ENCODE assay signal across 13 cellular contexts in genomic region chr6:33432546-33432945, GRCh38. TPM values are rescaled to one million over a fixed set of nuclear protein-coding genes. Genes with fewer than 3 reads are reported as not detected.
DNase-seq lines count a peak whose midpoint lies in the region; ATAC-seq and TF ChIP-seq lines count a peak whose summit lies in the region.
"Had no signal": no experiment of that assay in that cellular context is flagged by ENCODE, and none has a peak within 500 bp of the region (broad histone marks: within the 10 kb centered on the region; RNA-seq: fewer than 3 reads in every experiment).

No MANE protein-coding gene starts in this region.

- no peaks in the 10 kb centered on the region for H3K9me2 ChIP-seq in SK-N-SH

- TF ChIP-seq EP300 in SK-N-SH (IDR thresholded peaks at IDR 0.05; ENCODE audit: borderline replicate concordance in 1 of 2, low read depth in 1 of 2, low read length in 1 of 2) (no peak), ovary (IDR thresholded peaks at IDR 0.05) (no peak)

- H3K36me3 ChIP-seq in SK-N-SH (replicated peaks in 1 of 2; ENCODE audit: control insufficient read depth in 1 of 2, insufficient read depth in 2 of 2, low read length in 1 of 2) (peaks cover 11 to 17% of the 10 kb centered on the region in 2 experiments), KOPT-K1 (ENCODE audit: insufficient read depth, low read length) (peaks cover 33% of the 10 kb centered on the region), ovary (no peaks in the 10 kb centered on the region)

- H3K27ac Mint-ChIP-seq in effector memory CD8-positive, alpha-beta T cell, result peak overlapping the region; percentile 95 to 100

- DNase-seq in SK-N-SH, result peak; percentile 15
- no peak for DNase-seq in effector memory CD8-positive, alpha-beta T cell
- DNase-seq in ovary, result peak in 1 of 5 donors; percentile 24
- no peak for DNase-seq in DMS114 treated with DMSO at 0.1 percent for 48 hours (lab: John Stamatoyannopoulos, UW; ENCODE audit: unreplicated experiment)
- DNase-seq in stimulated activated CD4-positive, alpha-beta T cell treated with anti-CD3 and anti-CD28 coated beads, Interleukin-4, amount 100 ng/mL, for 24 hours, result no peak
- DNase-seq in foreskin melanocyte, result no peak
- DNase-seq: erythroblast, NCI-H446, upper lobe of left lung had no signal

- no peak overlapping the region for H3K4me2 ChIP-seq in SK-N-SH

- H3K4me1 ChIP-seq in SK-N-SH (ENCODE audit: control insufficient read depth in 1 of 2, insufficient read depth in 2 of 2, low read depth in 1 of 2, low read length in 1 of 2) (peaks cover 17 to 34% of the 10 kb centered on the region in 2 experiments; a peak in 3 of 4 replicates), ovary (ENCODE audit: insufficient read depth) (peaks cover 21% of the 10 kb centered on the region)

- H4K20me1 ChIP-seq in SK-N-SH (ENCODE audit: insufficient read depth), result no peaks in the 10 kb centered on the region; the same call in 1 of the 2 replicates

- no peak overlapping the region for H3K9ac ChIP-seq in SK-N-SH

- POLR2A ChIA-PET in SK-N-SH (lab: Yijun Ruan, JAX), result no interaction called here

- H3K4me1 Mint-ChIP-seq in effector memory CD8-positive, alpha-beta T cell (ENCODE audit: low read depth in 2 of 2), result peaks cover 43 to 56% of the 10 kb centered on the region in 2 donors

- no peaks in the 10 kb centered on the region for H3K9me3 Mint-ChIP-seq in effector memory CD8-positive, alpha-beta T cell

- no peak for TF ChIP-seq RAD21 in SK-N-SH (IDR thresholded peaks at IDR 0.05; ENCODE audit: low read length)

- H3K27ac ChIP-seq in SK-N-SH (ENCODE audit: low read depth in 2 of 2, low read length in 1 of 2), result no peak overlapping the region
- peak overlapping the region; percentile 83 for H3K27ac ChIP-seq in KOPT-K1 (ENCODE audit: low read depth, low read length, poor library complexity, severe bottlenecking)
- peak overlapping the region; percentile 53 to 67 for H3K27ac ChIP-seq in ovary
- H3K27ac ChIP-seq: 22Rv1, upper lobe of left lung had no signal

- H3F3A ChIP-seq in SK-N-SH (replicated peaks; ENCODE audit: insufficient read depth), result peaks cover 13% of the 10 kb centered on the region

- CTCF ChIA-PET in SK-N-SH (lab: Yijun Ruan, JAX), result no interaction called here

- H3K79me2 ChIP-seq in SK-N-SH (ENCODE audit: insufficient read depth), result peaks cover 27% of the 10 kb centered on the region; the same call in 1 of the 2 replicates

- H3K27me3 ChIP-seq in SK-N-SH (ENCODE audit: insufficient read depth) (no peaks in the 10 kb centered on the region), ovary (no peaks in the 10 kb centered on the region)
- H3K27me3 ChIP-seq: upper lobe of left lung had no signal

- peak overlapping the region; percentile 98 to 99 for H3K4me3 Mint-ChIP-seq in effector memory CD8-positive, alpha-beta T cell

- H3K4me3 ChIP-seq in SK-N-SH (ENCODE audit: low read depth in 2 of 2, low read length in 1 of 2), result no peak overlapping the region
- H3K4me3 ChIP-seq in ovary, result no peak overlapping the region

- intact Hi-C loops in ovary (cut with DNase I), result no loop called here

- no peak for TF ChIP-seq POLR2A in ovary (IDR thresholded peaks at IDR 0.05)

- WGBS in SK-N-SH (ENCODE audit: low lambda C conversion rate), result 97% methylated on average over 10 of the region's 10 CpGs
- WGBS in ovary, 3 donors, result 69 to 74% (median 71%) methylated on average over 10 of the region's 10 CpGs

- no peaks in the 10 kb centered on the region for H3K9me3 ChIP-seq in SK-N-SH
- H3K9me3 ChIP-seq in KOPT-K1 (ENCODE audit: insufficient read depth, low read length, poor library complexity, severe bottlenecking), result no peaks in the 10 kb centered on the region
- H3K9me3 ChIP-seq in ovary, result no peaks in the 10 kb centered on the region
- H3K9me3 ChIP-seq: upper lobe of left lung had no signal

- TF ChIP-seq CTCF in SK-N-SH (IDR thresholded peaks at IDR 0.05) (no peak), ovary (IDR thresholded peaks at IDR 0.05) (no peak)

- H3K36me3 Mint-ChIP-seq in effector memory CD8-positive, alpha-beta T cell (ENCODE audit: insufficient read depth), result peaks cover 48% of the 10 kb centered on the region

- ATAC-seq in SK-N-SH treated with all-trans-retinoic acid at 6 μM for 48 hours, result no peak
- no peak for ATAC-seq in effector memory CD8-positive, alpha-beta T cell (replicated peaks)
- ATAC-seq: activated CD4-positive, CD25-positive, alpha-beta regulatory T cell treated with anti-CD3 and anti-CD28 coated beads, Interleukin-2, amount 50 U/mL, for 24 hours had no signal

- no peak overlapping the region for H2AFZ ChIP-seq in SK-N-SH (ENCODE audit: low read depth)

- H3K27me3 Mint-ChIP-seq in effector memory CD8-positive, alpha-beta T cell, result no peaks in the 10 kb centered on the region

TF ChIP-seq in SK-N-SH, 30 proteins besides CTCF, POLR2A, EP300 and RAD21 (continues in another document):
- TF ChIP-seq, protein P1, sequence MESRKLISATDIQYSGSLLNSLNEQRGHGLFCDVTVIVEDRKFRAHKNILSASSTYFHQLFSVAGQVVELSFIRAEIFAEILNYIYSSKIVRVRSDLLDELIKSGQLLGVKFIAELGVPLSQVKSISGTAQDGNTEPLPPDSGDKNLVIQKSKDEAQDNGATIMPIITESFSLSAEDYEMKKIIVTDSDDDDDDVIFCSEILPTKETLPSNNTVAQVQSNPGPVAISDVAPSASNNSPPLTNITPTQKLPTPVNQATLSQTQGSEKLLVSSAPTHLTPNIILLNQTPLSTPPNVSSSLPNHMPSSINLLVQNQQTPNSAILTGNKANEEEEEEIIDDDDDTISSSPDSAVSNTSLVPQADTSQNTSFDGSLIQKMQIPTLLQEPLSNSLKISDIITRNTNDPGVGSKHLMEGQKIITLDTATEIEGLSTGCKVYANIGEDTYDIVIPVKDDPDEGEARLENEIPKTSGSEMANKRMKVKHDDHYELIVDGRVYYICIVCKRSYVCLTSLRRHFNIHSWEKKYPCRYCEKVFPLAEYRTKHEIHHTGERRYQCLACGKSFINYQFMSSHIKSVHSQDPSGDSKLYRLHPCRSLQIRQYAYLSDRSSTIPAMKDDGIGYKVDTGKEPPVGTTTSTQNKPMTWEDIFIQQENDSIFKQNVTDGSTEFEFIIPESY (IDR thresholded peaks at IDR 0.05; ENCODE audit: borderline replicate concordance, low read depth), result no peak
- TF ChIP-seq, protein P2, sequence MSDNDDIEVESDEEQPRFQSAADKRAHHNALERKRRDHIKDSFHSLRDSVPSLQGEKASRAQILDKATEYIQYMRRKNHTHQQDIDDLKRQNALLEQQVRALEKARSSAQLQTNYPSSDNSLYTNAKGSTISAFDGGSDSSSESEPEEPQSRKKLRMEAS (IDR thresholded peaks at IDR 0.05; ENCODE audit: low read depth), result no peak
- TF ChIP-seq RFX5 (IDR thresholded peaks at IDR 0.05; ENCODE audit: low read length) (no peak), FOSL2 (IDR thresholded peaks at IDR 0.05; ENCODE audit: borderline replicate concordance, low read depth) (no peak), SMC3 (IDR thresholded peaks at IDR 0.05; ENCODE audit: low read depth, low read length) (no peak)

TF ChIP-seq in SK-N-SH treated with all-trans-retinoic acid at 6 μM for 48 hours, 23 proteins besides CTCF, POLR2A, EP300 and RAD21 (continues in another document):
- TF ChIP-seq ZNF70 (CRISPR knock-in tag; IDR thresholded peaks at IDR 0.05) (no peak), ZNF565 (CRISPR knock-in tag; conservative IDR thresholded peaks at IDR 0.05; ENCODE audit: low read depth) (no peak)
- TF ChIP-seq, protein P3, sequence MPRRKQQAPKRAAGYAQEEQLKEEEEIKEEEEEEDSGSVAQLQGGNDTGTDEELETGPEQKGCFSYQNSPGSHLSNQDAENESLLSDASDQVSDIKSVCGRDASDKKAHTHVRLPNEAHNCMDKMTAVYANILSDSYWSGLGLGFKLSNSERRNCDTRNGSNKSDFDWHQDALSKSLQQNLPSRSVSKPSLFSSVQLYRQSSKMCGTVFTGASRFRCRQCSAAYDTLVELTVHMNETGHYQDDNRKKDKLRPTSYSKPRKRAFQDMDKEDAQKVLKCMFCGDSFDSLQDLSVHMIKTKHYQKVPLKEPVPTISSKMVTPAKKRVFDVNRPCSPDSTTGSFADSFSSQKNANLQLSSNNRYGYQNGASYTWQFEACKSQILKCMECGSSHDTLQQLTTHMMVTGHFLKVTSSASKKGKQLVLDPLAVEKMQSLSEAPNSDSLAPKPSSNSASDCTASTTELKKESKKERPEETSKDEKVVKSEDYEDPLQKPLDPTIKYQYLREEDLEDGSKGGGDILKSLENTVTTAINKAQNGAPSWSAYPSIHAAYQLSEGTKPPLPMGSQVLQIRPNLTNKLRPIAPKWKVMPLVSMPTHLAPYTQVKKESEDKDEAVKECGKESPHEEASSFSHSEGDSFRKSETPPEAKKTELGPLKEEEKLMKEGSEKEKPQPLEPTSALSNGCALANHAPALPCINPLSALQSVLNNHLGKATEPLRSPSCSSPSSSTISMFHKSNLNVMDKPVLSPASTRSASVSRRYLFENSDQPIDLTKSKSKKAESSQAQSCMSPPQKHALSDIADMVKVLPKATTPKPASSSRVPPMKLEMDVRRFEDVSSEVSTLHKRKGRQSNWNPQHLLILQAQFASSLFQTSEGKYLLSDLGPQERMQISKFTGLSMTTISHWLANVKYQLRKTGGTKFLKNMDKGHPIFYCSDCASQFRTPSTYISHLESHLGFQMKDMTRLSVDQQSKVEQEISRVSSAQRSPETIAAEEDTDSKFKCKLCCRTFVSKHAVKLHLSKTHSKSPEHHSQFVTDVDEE (CRISPR knock-in tag; IDR thresholded peaks at IDR 0.05), result no peak

RNA-seq across cellular contexts. Expression of gene SYNGAP1, which starts 12.7 kb away (rescaled TPM):
- polyA plus RNA-seq in SK-N-SH (2012; rRNA removed) (5.9 and 8.8 TPM in 2 replicates), ovary (10 to 100 TPM; 14.6 to 29.8 TPM)
- polyA plus RNA-seq in SK-N-SH (2012; cell fraction: cytosol; rRNA removed), result 3.2 and 3.9 TPM in 2 replicates
- 38.1 and 40.3 TPM in 2 replicates for polyA plus RNA-seq in SK-N-SH (2012; cell fraction: nucleus; rRNA removed)
- 10 to 100 TPM; 17.5 to 60.0 (median 43.1) TPM for total RNA-seq in ovary

RNA-seq across cellular contexts. Expression of gene CUTA, which starts 14.6 kb away (rescaled TPM):
- 349 and 444 TPM in 2 replicates for polyA plus RNA-seq in SK-N-SH (2012; rRNA removed)
- 337 and 359 TPM in 2 replicates for polyA plus RNA-seq in SK-N-SH (2012; cell fraction: cytosol; rRNA removed)
- 318 and 652 TPM in 2 replicates for polyA plus RNA-seq in SK-N-SH (2012; cell fraction: nucleus; rRNA removed)
- 100 to 1,000 TPM; 125 to 238 (median 177) TPM for total RNA-seq in ovary
- polyA plus RNA-seq in ovary, result 100 to 1,000 TPM; 173 to 250 TPM

RNA-seq across cellular contexts. Expression of gene PHF1, which starts 21.7 kb away (rescaled TPM):
- polyA plus RNA-seq in SK-N-SH (2012; rRNA removed) (48.7 and 59.0 TPM in 2 replicates), ovary (100 to 1,000 TPM in 1 of 2 donors, 10 to 100 TPM in 1; 80.7 to 179 TPM)
- 17.7 and 25.5 TPM in 2 replicates for polyA plus RNA-seq in SK-N-SH (2012; cell fraction: cytosol; rRNA removed)
- 250 and 323 TPM in 2 replicates for polyA plus RNA-seq in SK-N-SH (2012; cell fraction: nucleus; rRNA removed)
- 100 to 1,000 TPM in 5 of 7 donors, 10 to 100 TPM in 2; 94.3 to 182 (median 123) TPM for total RNA-seq in ovary

RNA-seq across cellular contexts. Expression of gene ZBTB9, which starts 21.8 kb away (rescaled TPM):
- polyA plus RNA-seq in SK-N-SH (2012; rRNA removed) (5.7 and 5.9 TPM in 2 replicates), ovary (10 to 100 TPM in 1 of 2 donors, 1 to 10 TPM in 1; 5.5 to 10.8 TPM)
- polyA plus RNA-seq in SK-N-SH (2012; cell fraction: cytosol; rRNA removed), result 4.4 and 5.3 TPM in 2 replicates
- polyA plus RNA-seq in SK-N-SH (2012; cell fraction: nucleus; rRNA removed), result 17.4 and 20.9 TPM in 2 replicates
- 10 to 100 TPM in 3 of 7 donors, 1 to 10 TPM in 4; 2.4 to 13.5 (median 8.8) TPM for total RNA-seq in ovary

RNA-seq across cellular contexts. Expression of gene KIFC1, which starts 40.9 kb away (rescaled TPM):
- polyA plus RNA-seq in SK-N-SH (2012; rRNA removed) (29.6 and 35.9 TPM in 2 replicates), ovary (1 to 10 TPM; 1.7 to 2.3 TPM)
- polyA plus RNA-seq in SK-N-SH (2012; cell fraction: cytosol; rRNA removed), result 13.6 and 23.2 TPM in 2 replicates
- polyA plus RNA-seq in SK-N-SH (2012; cell fraction: nucleus; rRNA removed), result 40.0 and 48.8 TPM in 2 replicates
- 1 to 10 TPM in 6 of 7 donors, under 1 TPM in 1; 0.60 to 3.9 (median 2.2) TPM for total RNA-seq in ovary

Comparison
In these comparisons a context has a peak if more than half of its experiments do, and no peak if none do; other contexts are left out.
1. H3K27ac ChIP-seq: peak in KOPT-K1 (single experiment) and ovary (2 of 2); none in SK-N-SH (0 of 2).